ENCODE assay signal across 9 cellular contexts in the genomic region with DNA sequence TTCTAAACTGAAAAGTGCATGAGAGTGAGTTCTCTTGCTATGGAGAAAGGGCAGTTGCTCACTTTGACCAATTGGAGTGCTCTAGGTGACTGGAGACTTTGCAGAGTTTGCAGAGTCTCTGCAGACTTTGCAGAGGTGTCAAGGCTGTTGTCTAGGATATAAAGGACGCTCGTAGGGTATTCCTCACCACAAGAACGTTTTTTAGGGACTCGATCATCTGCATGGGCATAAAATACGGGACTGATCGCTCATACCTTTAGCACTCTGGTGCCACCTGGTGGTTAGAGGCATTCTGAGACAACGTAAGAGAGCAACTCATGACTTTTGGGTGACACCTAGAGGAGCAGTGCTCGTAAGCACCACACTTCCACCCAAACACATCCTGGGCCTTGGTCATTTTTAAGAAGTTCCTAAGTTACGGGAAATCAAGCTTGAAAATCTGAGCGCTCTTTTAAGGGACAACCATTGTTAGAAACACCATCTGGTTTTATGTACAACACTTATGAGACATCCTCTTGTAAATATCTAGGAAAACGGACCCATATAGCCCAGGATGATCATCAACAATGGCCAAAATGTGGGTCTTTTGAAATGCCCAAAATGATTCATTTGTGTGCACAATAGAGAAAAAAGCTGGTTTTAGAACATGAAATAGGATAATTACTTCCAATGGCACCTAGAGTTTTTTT. TPM values are rescaled to one million over a fixed set of nuclear protein-coding genes. Genes with fewer than 3 reads are reported as not detected.
DNase-seq lines count a peak whose midpoint lies in the region; ATAC-seq and TF ChIP-seq lines count a peak whose summit lies in the region.
"Had no signal": no experiment of that assay in that cellular context is flagged by ENCODE, and none has a peak within 500 bp of the region (broad histone marks: within the 10 kb centered on the region; RNA-seq: fewer than 3 reads in every experiment).

No MANE protein-coding gene starts in this region.

- no peak for TF ChIP-seq POLR2A in right lobe of liver (IDR thresholded peaks at IDR 0.05)

- no peak overlapping the region for H3K4me3 ChIP-seq in right lobe of liver
- H3K4me3 ChIP-seq: BLaER1 had no signal

- no peaks in the 10 kb centered on the region for H3K9me3 ChIP-seq in right lobe of liver
- H3K9me3 ChIP-seq: BLaER1 had no signal

- no peak overlapping the region for H3K27ac ChIP-seq in right lobe of liver
- H3K27ac ChIP-seq: BLaER1 had no signal

- peaks cover 18% of the 10 kb centered on the region for H3K27me3 Mint-ChIP-seq in activated CD4-positive, alpha-beta T cell treated with anti-CD3 and anti-CD28 coated beads, Interleukin-2, amount 10 ng/mL, durations not matched to agents 24 days and 14 days

- peak; percentile 69 to 94 (median 87) for DNase-seq in NCI-H1417 (lab: John Stamatoyannopoulos, UW)
- DNase-seq in NCI-H1417 treated with DMSO at 0.1 percent for 48 hours (lab: John Stamatoyannopoulos, UW): no peak
- peak; percentile 61 for DNase-seq in NCI-H748 treated with DMSO at 0.1 percent for 48 hours (lab: John Stamatoyannopoulos, UW)
- DNase-seq in activated CD4-positive, alpha-beta T cell treated with anti-CD3 and anti-CD28 coated beads, Interleukin-2, amount 10 ng/mL, durations not matched to agents 24 days and 14 days: peak; percentile 97
- DNase-seq in dedifferentiated amniotic fluid mesenchymal stem cell (ENCODE audit: extremely low spot score): peak; percentile 97
- peak; percentile 66 to 90 (median 77) for DNase-seq in right lobe of liver
- DNase-seq in stimulated activated CD4-positive, alpha-beta T cell treated with anti-CD3 and anti-CD28 coated beads, TNF-alpha, amount 100 ng/mL, for 24 hours (ENCODE audit: low read depth in 3 of 3): peak; percentile 78 to 88 (median 80)

- H3K36me3 Mint-ChIP-seq in activated CD4-positive, alpha-beta T cell treated with anti-CD3 and anti-CD28 coated beads, Interleukin-2, amount 10 ng/mL, durations not matched to agents 24 days and 14 days (ENCODE audit: low read depth): no peaks in the 10 kb centered on the region

- 9% methylated on average over 11 of the region's 11 CpGs for WGBS in right lobe of liver (ENCODE audit: insufficient coverage, low coverage, low lambda C conversion rate, missing lambda C conversion rate)

- no peaks in the 10 kb centered on the region for H3K9me3 Mint-ChIP-seq in activated CD4-positive, alpha-beta T cell treated with anti-CD3 and anti-CD28 coated beads, Interleukin-2, amount 10 ng/mL, durations not matched to agents 24 days and 14 days

- H3K4me3 Mint-ChIP-seq in activated CD4-positive, alpha-beta T cell treated with anti-CD3 and anti-CD28 coated beads, Interleukin-2, amount 10 ng/mL, durations not matched to agents 24 days and 14 days: peak overlapping the region; percentile 51

- no peaks in the 10 kb centered on the region for H3K4me1 ChIP-seq in right lobe of liver
- H3K4me1 ChIP-seq: BLaER1 had no signal

- ATAC-seq in HG03571 (IDR thresholded peaks at IDR 0.05; ENCODE audit: unreplicated experiment) (peak; percentile 88), right lobe of liver (peak; percentile 100)

- H3K4me1 Mint-ChIP-seq in activated CD4-positive, alpha-beta T cell treated with anti-CD3 and anti-CD28 coated beads, Interleukin-2, amount 10 ng/mL, durations not matched to agents 24 days and 14 days: peaks cover 35% of the 10 kb centered on the region

- peak; percentile 95 to 99 (median 98) for TF ChIP-seq CTCF in right lobe of liver (IDR thresholded peaks at IDR 0.05)

- intact Hi-C loops in activated CD4-positive, alpha-beta T cell treated with anti-CD3 and anti-CD28 coated beads, Interleukin-2, amount 10 ng/mL, durations not matched to agents 24 days and 14 days (cut with micrococcal nuclease): loop anchor here (1.0 to 5.0 kb wide), 5 partner anchors 136 to 567 kb away; partner anchors contain the start of gene CXCR6
- intact Hi-C loops in right lobe of liver (cut with DNase I): loop anchor here (5.0 kb wide), 2 partner anchors 137 to 142 kb away; partner anchors contain the start of gene CXCR6 (in 1 of the 2)

- no peak overlapping the region for H3K27ac Mint-ChIP-seq in activated CD4-positive, alpha-beta T cell treated with anti-CD3 and anti-CD28 coated beads, Interleukin-2, amount 10 ng/mL, durations not matched to agents 24 days and 14 days

- H3K36me3 ChIP-seq in right lobe of liver: no peaks in the 10 kb centered on the region
- H3K36me3 ChIP-seq: BLaER1 had no signal

- no peaks in the 10 kb centered on the region for H3K27me3 ChIP-seq in right lobe of liver
- H3K27me3 ChIP-seq: BLaER1 had no signal

RNA-seq across cellular contexts. Expression of gene XCR1, which starts 51.6 kb away (rescaled TPM):
- total RNA-seq in activated CD4-positive, alpha-beta T cell treated with anti-CD3 and anti-CD28 coated beads, Interleukin-2, amount 10 ng/mL, durations not matched to agents 24 days and 14 days: 0.05 TPM in 1 of 2 replicates, not detected in the other
- total RNA-seq in right lobe of liver: under 1 TPM in 3 of 6 experiments, not detected in 3; 0.02 to 0.06 (median 0.04) TPM
